ENCODE assay signal across 9 cellular contexts in the genomic region with DNA sequence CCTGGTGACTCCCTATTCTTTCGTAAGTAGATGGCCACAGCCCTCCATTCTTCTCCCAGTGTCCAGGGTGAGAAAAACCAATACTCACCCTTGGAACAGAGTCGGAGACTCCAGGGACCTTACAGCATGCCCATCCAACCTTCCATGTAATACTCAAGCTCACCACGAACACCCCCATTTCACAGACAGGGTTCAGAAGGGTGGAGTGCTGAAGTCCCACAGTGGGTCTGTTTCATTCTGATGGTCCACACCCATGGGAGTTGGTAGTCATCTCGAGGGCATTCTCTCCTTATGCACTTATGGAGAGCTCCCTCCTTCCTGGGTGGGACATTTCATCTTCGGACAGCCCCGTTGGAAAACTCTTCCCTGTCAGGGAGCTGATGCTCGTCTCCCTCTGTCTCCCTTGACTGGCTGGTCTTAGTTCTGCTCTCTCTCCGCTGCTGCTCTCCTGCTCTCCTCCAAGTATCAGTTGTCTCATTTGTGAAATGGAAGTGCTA. TPM values are rescaled to one million over a fixed set of nuclear protein-coding genes. Genes with fewer than 3 reads are reported as not detected.
DNase-seq lines count a peak whose midpoint lies in the region; ATAC-seq and TF ChIP-seq lines count a peak whose summit lies in the region.
"Had no signal": no experiment of that assay in that cellular context is flagged by ENCODE, and none has a peak within 500 bp of the region (broad histone marks: within the 10 kb centered on the region; RNA-seq: fewer than 3 reads in every experiment).

No MANE protein-coding gene starts in this region.

- peaks cover 59% of the 10 kb centered on the region for H3K36me3 ChIP-seq in BLaER1
- no peaks in the 10 kb centered on the region for H3K36me3 ChIP-seq in Karpas-422 (ENCODE audit: insufficient read depth, low read length)
- no peaks in the 10 kb centered on the region for H3K36me3 ChIP-seq in colonic mucosa

- H3K79me2 ChIP-seq in Karpas-422 (ENCODE audit: low read length): peaks cover 65% of the 10 kb centered on the region

- H3K9me3 ChIP-seq in BLaER1 (no peaks in the 10 kb centered on the region), Karpas-422 (ENCODE audit: low read length) (no peaks in the 10 kb centered on the region), colonic mucosa (no peaks in the 10 kb centered on the region)

- H3K9ac ChIP-seq in BLaER1 (peak overlapping the region; percentile 72), Karpas-422 (ENCODE audit: low read length) (peak overlapping the region; percentile 59), colonic mucosa (ENCODE audit: low read depth in 2 of 2, low read length in 2 of 2) (no peak overlapping the region)

- H3K4me1 ChIP-seq in BLaER1 (peaks cover 96% of the 10 kb centered on the region), Karpas-422 (ENCODE audit: low read length) (peaks cover 27% of the 10 kb centered on the region), colonic mucosa (peaks cover 6% of the 10 kb centered on the region)

- H3K9me2 ChIP-seq in Karpas-422 (replicated peaks; ENCODE audit: insufficient read depth, low read length): no peaks in the 10 kb centered on the region

- DNase-seq in Karpas-422 (no peak), colonic mucosa (no peak), omental fat pad (ENCODE audit: low spot score) (no peak), amniotic stem cell (lab: John Stamatoyannopoulos, UW) (no peak), SK-N-DZ (ENCODE audit: low spot score) (no peak), SIG-M5 (lab: John Stamatoyannopoulos, UW) (no peak)
- DNase-seq: DMS79 treated with DMSO at 0.1 percent for 48 hours had no signal

- ATAC-seq in omental fat pad (ENCODE audit: low FRiP score) (peak; percentile 37), GM21360 (IDR thresholded peaks at IDR 0.05; ENCODE audit: unreplicated experiment) (no peak)

- no peaks in the 10 kb centered on the region for H3K27me3 ChIP-seq in BLaER1
- H3K27me3 ChIP-seq in Karpas-422 (ENCODE audit: low read length): no peaks in the 10 kb centered on the region
- H3K27me3 ChIP-seq in colonic mucosa: no peaks in the 10 kb centered on the region

- intact Hi-C loops in colonic mucosa (cut with DNase I): no loop called here

- H3K27ac ChIP-seq in BLaER1 (peak overlapping the region; percentile 97), Karpas-422 (ENCODE audit: low read length) (peak overlapping the region; percentile 59; the same call in 1 of the 2 replicates), colonic mucosa (peak overlapping the region; percentile 66)

- H4K20me1 ChIP-seq in BLaER1 (peaks cover 7% of the 10 kb centered on the region; the same call in 1 of the 2 replicates), Karpas-422 (ENCODE audit: insufficient read depth, low read depth, low read length) (no peaks in the 10 kb centered on the region)

- peak overlapping the region; percentile 62 for H3K4me3 ChIP-seq in BLaER1
- H3K4me3 ChIP-seq in Karpas-422 (ENCODE audit: low read length): peak overlapping the region; percentile 47; the same call in 1 of the 2 replicates
- H3K4me3 ChIP-seq in colonic mucosa: no peak overlapping the region

- no peak for TF ChIP-seq CTCF in colonic mucosa (IDR thresholded peaks at IDR 0.05)
- no peak for TF ChIP-seq CTCF in omental fat pad (IDR thresholded peaks at IDR 0.05)

- H3K4me2 ChIP-seq in BLaER1: peak overlapping the region; percentile 97
- H3K4me2 ChIP-seq in Karpas-422 (ENCODE audit: low read depth, low read length, poor library complexity, severe bottlenecking): peak overlapping the region; percentile 43

- no peak overlapping the region for H2AFZ ChIP-seq in Karpas-422 (ENCODE audit: low read length)

RNA-seq across cellular contexts. Expression of gene COX4I2, which starts 38.9 kb away (rescaled TPM):
- not detected in 2 replicates for total RNA-seq in Karpas-422 (2014; rRNA removed; shearing (Covaris generic); ENCODE audit: low replicate concordance)
- total RNA-seq in colonic mucosa (under 1 TPM in 1 of 2 donors, not detected in 1; 0.52 TPM), omental fat pad (10 to 100 TPM in 1 of 4 donors, 1 to 10 TPM in 2, not detected in 1; 1.0 to 17.0 (median 1.8) TPM)
- 6.6 and 10.3 TPM in 2 replicates for polyA plus RNA-seq in SK-N-DZ (2014; cell fraction: cytosol; rRNA removed)
- 1.2 and 1.3 TPM in 2 replicates for polyA plus RNA-seq in SK-N-DZ (2014; cell fraction: nucleus; rRNA removed)

RNA-seq across cellular contexts. Expression of gene BCL2L1, which starts 46.1 kb away (rescaled TPM):
- total RNA-seq in Karpas-422 (2014; rRNA removed; shearing (Covaris generic); ENCODE audit: low replicate concordance): 41.0 and 56.1 TPM in 2 replicates
- total RNA-seq in colonic mucosa (10 to 100 TPM; 55.9 to 59.4 TPM), omental fat pad (100 to 1,000 TPM in 2 of 4 donors, 10 to 100 TPM in 2; 65.0 to 140 (median 112) TPM)
- 78.5 and 86.3 TPM in 2 replicates for polyA plus RNA-seq in SK-N-DZ (2014; cell fraction: cytosol; rRNA removed)
- 30.3 and 34.7 TPM in 2 replicates for polyA plus RNA-seq in SK-N-DZ (2014; cell fraction: nucleus; rRNA removed)

Comparison
In these comparisons a context has a peak if more than half of its experiments do, and no peak if none do; other contexts are left out.
1. H3K9ac ChIP-seq: peak in BLaER1 (single experiment) and Karpas-422 (single experiment); none in colonic mucosa (0 of 2).
2. Peak in every context shown above with its lines, with median percentiles within 50 percentile points of each other: H3K27ac ChIP-seq.